In genomic region chr19:19487077-19488040, GRCh38 we compare ENCODE assay signal across 2 cellular contexts.
TF ChIP-seq lines count a peak whose summit lies in the region.

No MANE protein-coding gene starts in this region.

TF ChIP-seq in GM12891, 5 proteins besides CTCF, POLR2A, EP300 and RAD21 (continued from another document):
- no peak for TF ChIP-seq SPI1 (IDR thresholded peaks at IDR 0.05; ENCODE audit: low read depth, low read length)
- no peak for TF ChIP-seq PAX5 (IDR thresholded peaks at IDR 0.05; ENCODE audit: insufficient read depth, low read length, severe bottlenecking)
- TF ChIP-seq POU2F2 (IDR thresholded peaks at IDR 0.05; ENCODE audit: low read depth, low read length) = no peak
TF ChIP-seq in GM12891: peak in this region for 0.

TF ChIP-seq in endothelial cell of umbilical vein, 7 proteins besides CTCF, POLR2A, EP300 and RAD21 (continued from another document):
- TF ChIP-seq GATA2 (IDR thresholded peaks at IDR 0.05; ENCODE audit: insufficient read depth, insufficient read length, low read depth, low read length) (no peak), JUN (IDR thresholded peaks at IDR 0.05; ENCODE audit: borderline replicate concordance, insufficient read depth, insufficient read length, low read depth) (no peak), MYC (IDR thresholded peaks at IDR 0.05; ENCODE audit: low read depth, low read length) (no peak), POLR2AphosphoS5 (IDR thresholded peaks at IDR 0.05; ENCODE audit: insufficient read depth, low read depth, low read length) (no peak), MAX (IDR thresholded peaks at IDR 0.05; ENCODE audit: insufficient read depth, insufficient read length) (no peak)
